19 cellular contexts compared by ENCODE assay signal in genomic region chr1:177732178-177732577, GRCh38.
DNase-seq lines count a peak whose midpoint lies in the region; ATAC-seq, FAIRE-seq and TF ChIP-seq lines count a peak whose summit lies in the region.
"Had no signal": no experiment of that assay in that cellular context is flagged by ENCODE, and none has a peak within 500 bp of the region (broad histone marks: within the 10 kb centered on the region; RNA-seq: fewer than 3 reads in every experiment).

No MANE protein-coding gene starts in this region.

- CTCF ChIA-PET in activated naive CD4-positive, alpha-beta T cell treated with anti-CD3 and anti-CD28 coated beads for 36 hours (lab: Charles Lee), result no interaction called here
- CTCF ChIA-PET in activated naive CD4-positive, alpha-beta T cell treated with anti-CD3 and anti-CD28 coated beads, Interleukin-2, amount 10 ng/mL, durations not matched to agents 7 days and 5 days (lab: Charles Lee), result no interaction called here
- CTCF ChIA-PET in H1 (lab: Charles Lee; ENCODE audit: partially characterized antibody), result interaction anchor here (1.3 to 1.4 kb wide), 2 partner anchors 51 to 181 kb away, joined by 3 read pairs; no protein-coding TSS in a partner anchor

- H3K56ac ChIP-seq in H1 (replicated peaks; ENCODE audit: insufficient read length, low read depth, low read length), result no peak overlapping the region

- H4K5ac ChIP-seq in H1 (ENCODE audit: insufficient read length, low read depth, low read length), result no peak overlapping the region

- no peak overlapping the region for H2BK5ac ChIP-seq in H1 (ENCODE audit: low read depth, low read length)

- H3K4me3 ChIP-seq in OCI-LY3 (ENCODE audit: low read length) (peak overlapping the region; percentile 21; the same call in 1 of the 2 replicates), H1 (ENCODE audit: extremely low read depth in 1 of 4, insufficient read depth in 2 of 4, low read depth in 3 of 4, low read length in 4 of 4) (no peak overlapping the region)
- H3K4me3 ChIP-seq: GM23248 had no signal

- H3K9ac ChIP-seq in OCI-LY3 (ENCODE audit: low read length) (no peak overlapping the region), H1 (replicated peaks in 1 of 4; ENCODE audit: extremely low read depth in 1 of 4, low read depth in 3 of 4, low read length in 3 of 4) (no peak overlapping the region)
- H3K9ac ChIP-seq: GM23248, KMS-11 had no signal

- H3K18ac ChIP-seq in H1 (ENCODE audit: extremely low read depth, low read length), result no peak overlapping the region

- 94% methylated on average over 7 of the region's 7 CpGs; no CpG with 5 or more reads in 1 of the 2 experiments for WGBS in H1 (ENCODE audit: extremely low coverage in 1 of 2, insufficient coverage in 1 of 2, insufficient read length in 1 of 2, insufficient replicate concordance in 2 of 2, low coverage in 1 of 2, low lambda C conversion rate in 2 of 2, missing lambda C conversion rate in 1 of 2), 2 experiments

- H2BK12ac ChIP-seq in H1 (ENCODE audit: low read depth, low read length), result no peak overlapping the region

- H4K20me1 ChIP-seq in OCI-LY3 (ENCODE audit: insufficient read depth, low read length), result no peaks in the 10 kb centered on the region
- no peaks in the 10 kb centered on the region for H4K20me1 ChIP-seq in H1 (replicated peaks in 1 of 2; ENCODE audit: control insufficient read depth in 1 of 2, insufficient read depth in 2 of 2, low read length in 2 of 2)

- H3K9me3 ChIP-seq in OCI-LY3 (ENCODE audit: insufficient read depth, low read length), result no peaks in the 10 kb centered on the region
- H3K9me3 ChIP-seq in H1 (ENCODE audit: insufficient read depth in 2 of 2, low read depth in 1 of 2, low read length in 1 of 2), result no peaks in the 10 kb centered on the region

- TF ChIP-seq RAD21 in H1 (IDR thresholded peaks at IDR 0.05 in 1 of 2, conservative IDR thresholded peaks at IDR 0.05 in 1 of 2; ENCODE audit: low read depth in 2 of 2, low read length in 2 of 2), result no peak

- FAIRE-seq in H1 (lab: Jason Lieb, UNC), result no peak
- FAIRE-seq: A204.1, H54 had no signal

- H3K23ac ChIP-seq in H1 (ENCODE audit: insufficient read length), result no peak overlapping the region

- TF ChIP-seq EP300 in H1 (IDR thresholded peaks at IDR 0.05; ENCODE audit: borderline replicate concordance in 1 of 2, low read depth in 2 of 2, low read length in 2 of 2), result no peak

- H3K4me1 ChIP-seq in OCI-LY3 (ENCODE audit: low read length) (peaks cover 7% of the 10 kb centered on the region; the same call in 1 of the 2 replicates), H1 (replicated peaks in 1 of 4; ENCODE audit: control insufficient read depth in 3 of 4, insufficient read depth in 4 of 4, low read length in 3 of 4) (no peaks in the 10 kb centered on the region)

- DNase-seq in activated naive CD4-positive, alpha-beta T cell treated with anti-CD3 and anti-CD28 coated beads for 36 hours, result peak; percentile 10
- no peak for DNase-seq in activated naive CD4-positive, alpha-beta T cell treated with anti-CD3 and anti-CD28 coated beads, Interleukin-2, amount 10 ng/mL, durations not matched to agents 7 days and 5 days
- no peak for DNase-seq in H1 (ENCODE audit: low read depth in 1 of 2, low spot score in 2 of 2)
- DNase-seq in NCI-H1048 (lab: John Stamatoyannopoulos, UW), result no peak
- DNase-seq: AML-193; CD4-positive, alpha-beta memory T cell; DMS153; DMS79; GDM1; GM23248; HFFc6 had no signal

- no peaks in the 10 kb centered on the region for H3K27me3 Mint-ChIP-seq in activated naive CD4-positive, alpha-beta T cell treated with anti-CD3 and anti-CD28 coated beads for 36 hours (ENCODE audit: low read depth)
- no peaks in the 10 kb centered on the region for H3K27me3 Mint-ChIP-seq in activated naive CD4-positive, alpha-beta T cell treated with anti-CD3 and anti-CD28 coated beads, Interleukin-2, amount 10 ng/mL, durations not matched to agents 7 days and 5 days
- H3K27me3 Mint-ChIP-seq: CD4-positive, alpha-beta memory T cell had no signal

- intact Hi-C loops in activated naive CD4-positive, alpha-beta T cell treated with anti-CD3 and anti-CD28 coated beads for 36 hours (cut with micrococcal nuclease), result no loop called here

- H3K14ac ChIP-seq in H1 (ENCODE audit: insufficient read length), result no peak overlapping the region

- H2AFZ ChIP-seq in OCI-LY3 (ENCODE audit: low read depth, low read length), result peak overlapping the region; percentile 56; the same call in 1 of the 2 replicates
- H2AFZ ChIP-seq in H1 (ENCODE audit: low read length), result 0 out of 2 replicates have a peak overlapping the region, but pooled peaks have one; percentile 41
- H2AFZ ChIP-seq: GM23248 had no signal

- no peak overlapping the region for H4K91ac ChIP-seq in H1 (replicated peaks; ENCODE audit: insufficient read length, low read length)

- H2BK15ac ChIP-seq in H1 (ENCODE audit: low read length), result no peak overlapping the region

- no peak overlapping the region for H3K27ac Mint-ChIP-seq in activated naive CD4-positive, alpha-beta T cell treated with anti-CD3 and anti-CD28 coated beads for 36 hours
- H3K27ac Mint-ChIP-seq in activated naive CD4-positive, alpha-beta T cell treated with anti-CD3 and anti-CD28 coated beads, Interleukin-2, amount 10 ng/mL, durations not matched to agents 7 days and 5 days, result no peak overlapping the region
- H3K27ac Mint-ChIP-seq: CD4-positive, alpha-beta memory T cell; HFFc6 had no signal

- ATAC-seq in GM19395 (IDR thresholded peaks at IDR 0.05; ENCODE audit: unreplicated experiment) (peak; percentile 58), GM19035 (IDR thresholded peaks at IDR 0.05; ENCODE audit: unreplicated experiment) (no peak)
- ATAC-seq: HCT116 had no signal

- TF ChIP-seq CTCF in OCI-LY3 (IDR thresholded peaks at IDR 0.05; ENCODE audit: low read depth, low read length) (no peak), H1 (IDR thresholded peaks at IDR 0.05; ENCODE audit: control extremely low read depth in 1 of 3, insufficient read depth in 1 of 3, low read depth in 1 of 3, low read length in 3 of 3) (no peak)

- no peak overlapping the region for H4K8ac ChIP-seq in H1 (ENCODE audit: extremely low read depth, insufficient read depth, low read length)

- H2BK120ac ChIP-seq in H1 (replicated peaks; ENCODE audit: low read depth, low read length), result no peak overlapping the region

- H3K36me3 Mint-ChIP-seq in activated naive CD4-positive, alpha-beta T cell treated with anti-CD3 and anti-CD28 coated beads for 36 hours (ENCODE audit: low read depth), result no peaks in the 10 kb centered on the region
- no peaks in the 10 kb centered on the region for H3K36me3 Mint-ChIP-seq in activated naive CD4-positive, alpha-beta T cell treated with anti-CD3 and anti-CD28 coated beads, Interleukin-2, amount 10 ng/mL, durations not matched to agents 7 days and 5 days
- H3K36me3 Mint-ChIP-seq: CD14-positive monocyte; CD4-positive, alpha-beta memory T cell had no signal

- POLR2A ChIA-PET in H1 (lab: Charles Lee; ENCODE audit: partially characterized antibody), result no interaction called here

- H3K27ac ChIP-seq in OCI-LY3 (ENCODE audit: low read length) (no peak overlapping the region), H1 (ENCODE audit: low read depth, low read length) (no peak overlapping the region)
- H3K27ac ChIP-seq: GM23248, KMS-11 had no signal

- no peak overlapping the region for H2AK5ac ChIP-seq in H1 (ENCODE audit: low read depth, low read length)

- H3K4me1 Mint-ChIP-seq in activated naive CD4-positive, alpha-beta T cell treated with anti-CD3 and anti-CD28 coated beads for 36 hours (ENCODE audit: low read depth), result no peaks in the 10 kb centered on the region
- no peaks in the 10 kb centered on the region for H3K4me1 Mint-ChIP-seq in activated naive CD4-positive, alpha-beta T cell treated with anti-CD3 and anti-CD28 coated beads, Interleukin-2, amount 10 ng/mL, durations not matched to agents 7 days and 5 days
- H3K4me1 Mint-ChIP-seq: CD14-positive monocyte; CD4-positive, alpha-beta memory T cell had no signal

- H3K9me3 Mint-ChIP-seq in activated naive CD4-positive, alpha-beta T cell treated with anti-CD3 and anti-CD28 coated beads for 36 hours, result peaks cover 10% of the 10 kb centered on the region
- peaks cover 2% of the 10 kb centered on the region for H3K9me3 Mint-ChIP-seq in activated naive CD4-positive, alpha-beta T cell treated with anti-CD3 and anti-CD28 coated beads, Interleukin-2, amount 10 ng/mL, durations not matched to agents 7 days and 5 days
- H3K9me3 Mint-ChIP-seq: HFFc6 had no signal

- H3K4ac ChIP-seq in H1 (replicated peaks; ENCODE audit: insufficient read length, low read depth, low read length), result no peak overlapping the region

- H3K4me2 ChIP-seq in OCI-LY3 (ENCODE audit: low read length) (peak overlapping the region; percentile 36), H1 (ENCODE audit: insufficient read depth in 1 of 2, low read depth in 2 of 2, low read length in 2 of 2) (no peak overlapping the region)
- H3K4me2 ChIP-seq: KMS-11 had no signal

- H3K79me2 ChIP-seq in OCI-LY3 (ENCODE audit: low read length), result no peaks in the 10 kb centered on the region
- H3K79me2 ChIP-seq in H1 (ENCODE audit: control insufficient read depth in 1 of 2, insufficient read depth in 2 of 2, low read length in 2 of 2), result no peaks in the 10 kb centered on the region

- no peaks in the 10 kb centered on the region for H3K23me2 ChIP-seq in H1 (ENCODE audit: low read depth, low read length)

- no peak overlapping the region for H2BK20ac ChIP-seq in H1 (ENCODE audit: low read length)

- H3K36me3 ChIP-seq in OCI-LY3 (replicated peaks; ENCODE audit: low read depth, low read length) (no peaks in the 10 kb centered on the region), H1 (ENCODE audit: control insufficient read depth in 2 of 4, insufficient read depth in 4 of 4, low read length in 3 of 4) (no peaks in the 10 kb centered on the region)

- no peaks in the 10 kb centered on the region for H3K79me1 ChIP-seq in H1 (ENCODE audit: low read depth, low read length)

- H3K27me3 ChIP-seq in OCI-LY3 (ENCODE audit: low read depth, low read length) (peaks cover 4% of the 10 kb centered on the region; the same call in 1 of the 2 replicates), H1 (replicated peaks in 1 of 4; ENCODE audit: control insufficient read depth in 3 of 4, extremely low read depth in 1 of 4, insufficient read depth in 3 of 4, low read length in 3 of 4) (no peaks in the 10 kb centered on the region)

- H3K4me3 Mint-ChIP-seq in activated naive CD4-positive, alpha-beta T cell treated with anti-CD3 and anti-CD28 coated beads for 36 hours, result no peak overlapping the region
- no peak overlapping the region for H3K4me3 Mint-ChIP-seq in activated naive CD4-positive, alpha-beta T cell treated with anti-CD3 and anti-CD28 coated beads, Interleukin-2, amount 10 ng/mL, durations not matched to agents 7 days and 5 days
- H3K4me3 Mint-ChIP-seq: CD14-positive monocyte; CD4-positive, alpha-beta memory T cell; HFFc6 had no signal

- no peak for TF ChIP-seq POLR2A in H1 (IDR thresholded peaks at IDR 0.05; ENCODE audit: control extremely low read depth in 1 of 2, low read depth in 2 of 2, low read length in 2 of 2)
